In the genomic region with DNA sequence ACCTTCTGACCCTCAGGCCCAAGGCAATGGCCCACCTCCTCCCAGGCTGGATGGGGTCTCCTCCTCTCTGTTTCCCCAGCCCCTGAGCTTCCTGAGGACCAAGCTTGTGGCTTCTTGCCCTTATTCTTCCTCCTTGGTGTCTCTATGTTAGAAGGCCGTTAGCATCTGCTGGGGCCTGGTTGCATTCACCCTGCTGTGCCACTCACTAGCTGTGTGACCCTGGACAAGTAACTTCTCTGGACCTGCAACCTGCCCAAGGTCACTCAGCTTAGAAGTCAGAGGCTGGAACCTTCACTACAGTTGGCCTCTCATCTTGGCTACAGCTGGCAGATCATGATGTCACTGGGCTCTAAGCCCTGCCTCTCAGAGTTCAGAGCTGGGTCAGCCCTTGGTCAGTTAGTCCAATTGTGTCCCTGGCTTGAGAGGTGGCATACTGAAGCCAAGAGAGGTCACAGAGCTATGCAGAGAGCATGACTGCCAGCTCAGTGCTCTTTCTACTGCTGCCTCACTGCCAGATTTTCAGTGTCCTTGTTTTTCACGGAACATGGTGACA, we compare ENCODE assay signal across 1 cellular context.
TF ChIP-seq lines count a peak whose summit lies in the region.

No MANE protein-coding gene starts in this region.

TF ChIP-seq in endothelial cell of umbilical vein, 7 proteins besides CTCF, POLR2A, EP300 and RAD21:
- TF ChIP-seq MYC (IDR thresholded peaks at IDR 0.05; ENCODE audit: low read depth, low read length) (no peak), GATA2 (IDR thresholded peaks at IDR 0.05; ENCODE audit: insufficient read depth, insufficient read length, low read depth, low read length) (no peak), POLR2AphosphoS5 (IDR thresholded peaks at IDR 0.05; ENCODE audit: insufficient read depth, low read depth, low read length) (peak; percentile 38), FOS (IDR thresholded peaks at IDR 0.05; ENCODE audit: borderline replicate concordance, insufficient read depth, low read length) (no peak), JUN (IDR thresholded peaks at IDR 0.05; ENCODE audit: borderline replicate concordance, insufficient read depth, insufficient read length, low read depth) (no peak)
